ENCODE assay signal across 12 cellular contexts in the genomic region with DNA sequence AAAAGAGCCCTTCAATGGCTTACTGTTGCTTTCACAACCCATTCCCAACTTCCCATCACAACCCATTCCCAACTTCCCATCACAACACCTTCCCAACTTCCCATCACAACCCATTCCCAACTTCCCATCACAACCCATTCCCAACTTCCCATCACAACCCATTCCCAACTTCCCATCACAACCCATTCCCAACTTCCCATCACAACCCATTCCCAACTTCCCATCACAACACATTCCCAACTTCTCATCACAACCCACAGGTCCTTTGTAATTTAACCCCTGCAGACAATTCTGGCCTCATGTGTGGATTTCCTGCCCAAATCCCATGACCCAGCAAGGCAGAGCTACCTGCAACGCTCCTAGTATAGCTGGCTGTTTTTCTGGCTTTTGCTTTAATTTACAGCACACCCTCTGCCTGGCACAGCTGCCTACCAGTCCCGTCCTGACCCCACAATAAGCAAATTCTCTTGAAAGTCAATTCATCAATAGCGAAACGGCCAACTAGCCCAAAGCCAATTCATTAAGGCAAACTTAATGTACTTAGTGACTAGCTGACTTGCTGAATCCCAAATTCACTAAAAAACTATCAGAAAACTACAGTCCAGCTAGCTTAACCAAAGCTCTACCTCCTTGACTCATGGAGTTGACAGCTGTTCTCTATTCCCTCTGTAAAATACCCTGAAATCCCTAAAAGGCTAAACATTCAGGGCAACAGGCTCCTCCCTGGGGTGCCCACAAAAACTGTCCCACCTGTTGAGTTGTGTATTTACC.
DNase-seq lines count a peak whose midpoint lies in the region; ATAC-seq, FAIRE-seq and TF ChIP-seq lines count a peak whose summit lies in the region.
"Had no signal": no experiment of that assay in that cellular context is flagged by ENCODE, and none has a peak within 500 bp of the region (broad histone marks: within the 10 kb centered on the region; RNA-seq: fewer than 3 reads in every experiment).

No MANE protein-coding gene starts in this region.

- H2AFZ ChIP-seq in GM12878 (ENCODE audit: control insufficient read depth, low read depth, low read length): no peak overlapping the region
- H2AFZ ChIP-seq: PC-9 had no signal

- H3K27ac ChIP-seq in GM12878 (ENCODE audit: control insufficient read depth, insufficient read depth): no peak overlapping the region
- H3K27ac ChIP-seq: PC-9, psoas muscle had no signal

- 35% methylated on average over 4 of the region's 4 CpGs for WGBS in GM12878 (ENCODE audit: insufficient coverage, insufficient replicate concordance, low lambda C conversion rate, missing lambda C conversion rate)

- H3K9me3 Mint-ChIP-seq in IgD-negative memory B cell: no peaks in the 10 kb centered on the region
- H3K9me3 Mint-ChIP-seq in neural crest cell: peaks cover 7% of the 10 kb centered on the region

- in situ Hi-C loops in GM12878 (cut with MboI): no loop called here

- DNase-seq in GM12864 (ENCODE audit: low read depth) (peak; percentile 10), GM12878 (ENCODE audit: low read depth, low spot score) (no peak), neural crest cell (ENCODE audit: low read depth, low spot score) (no peak), posterior vena cava (ENCODE audit: low spot score) (no peak), glomerular visceral epithelial cell (ENCODE audit: extremely low spot score) (no peak)
- DNase-seq: left cardiac atrium, NCI-H187, PC-9, psoas muscle had no signal

- no TSS peak for BruUV-seq in GM12878 (replicated peaks; lab: Mats Ljungman, UMichigan)

- TF ChIP-seq EP300 in GM12878 (IDR thresholded peaks at IDR 0.05; ENCODE audit: borderline replicate concordance in 1 of 2, control insufficient read depth in 1 of 2, low read depth in 2 of 2, low read length in 2 of 2): no peak

- H3K9me3 ChIP-seq in GM12878 (replicated peaks; ENCODE audit: control insufficient read depth, insufficient read depth, low read length): no peaks in the 10 kb centered on the region
- H3K9me3 ChIP-seq: psoas muscle had no signal

- no peaks in the 10 kb centered on the region for H4K20me1 ChIP-seq in GM12878 (ENCODE audit: control insufficient read depth, insufficient read depth)

- H3K27me3 Mint-ChIP-seq in IgD-negative memory B cell: no peaks in the 10 kb centered on the region
- H3K27me3 Mint-ChIP-seq in neural crest cell (ENCODE audit: low read depth): no peaks in the 10 kb centered on the region

- intact Hi-C loops in GM12878 (cut with micrococcal nuclease; ENCODE audit: unreplicated experiment) (no loop called here), posterior vena cava (cut with DNase I) (no loop called here)

- no peaks in the 10 kb centered on the region for H3K79me2 ChIP-seq in GM12878 (ENCODE audit: control insufficient read depth, insufficient read depth, low read length)

- TF ChIP-seq POLR2A in GM12878 (IDR thresholded peaks at IDR 0.05; ENCODE audit: low read depth, low read length): no peak

- SMC1A ChIA-PET in GM12878 (lab: Charles Lee; ENCODE audit: uncharacterized antibody, unreplicated experiment): no interaction called here

- no peak overlapping the region for H3K4me2 ChIP-seq in GM12878 (ENCODE audit: control insufficient read depth, insufficient read depth)
- H3K4me2 ChIP-seq: PC-9 had no signal

- no peak overlapping the region for H3K4me3 ChIP-seq in GM12864 (ENCODE audit: low read depth, low read length)
- no peak overlapping the region for H3K4me3 ChIP-seq in GM12878
- H3K4me3 ChIP-seq: PC-9, psoas muscle had no signal

- H3K4me1 ChIP-seq in GM12878 (ENCODE audit: control insufficient read depth, insufficient read depth, low read length): no peaks in the 10 kb centered on the region
- H3K4me1 ChIP-seq: psoas muscle had no signal

- RAD21 ChIA-PET in GM12878 (lab: Charles Lee; ENCODE audit: unreplicated experiment): interaction anchor here (0.8 kb wide), 1 partner anchor 62 kb away, joined by 3 read pairs; no protein-coding TSS in a partner anchor

- ATAC-seq in GM12878: no peak; the same call in 2 of the 3 replicates
- ATAC-seq in HG03196 (IDR thresholded peaks at IDR 0.05; ENCODE audit: unreplicated experiment): no peak
- ATAC-seq in HG03280 (IDR thresholded peaks at IDR 0.05; ENCODE audit: unreplicated experiment): no peak
- ATAC-seq: left cardiac atrium, psoas muscle had no signal

- no peaks in the 10 kb centered on the region for H3K36me3 Mint-ChIP-seq in IgD-negative memory B cell
- peaks cover 29% of the 10 kb centered on the region for H3K36me3 Mint-ChIP-seq in neural crest cell (ENCODE audit: low read depth)

- H3K36me3 ChIP-seq in GM12878 (ENCODE audit: control insufficient read depth in 2 of 2, insufficient read depth in 2 of 2, low read length in 1 of 2): no peaks in the 10 kb centered on the region

- H3K9ac ChIP-seq in GM12878 (ENCODE audit: control insufficient read depth, insufficient read depth, low read length): no peak overlapping the region

- no peak for FAIRE-seq in GM12878 (lab: Jason Lieb, UNC)

- peak overlapping the region; percentile 8 to 99 (median 78) for H3K27ac Mint-ChIP-seq in IgD-negative memory B cell
- H3K27ac Mint-ChIP-seq in neural crest cell (ENCODE audit: unreplicated experiment): no peak overlapping the region

- CTCF ChIA-PET in GM12878 (lab: Yijun Ruan, JAX): no interaction called here

- H3K27me3 ChIP-seq in GM12878 (replicated peaks in 1 of 2; ENCODE audit: control insufficient read depth in 2 of 2, insufficient read depth in 2 of 2, low read length in 1 of 2): no peaks in the 10 kb centered on the region

- POLR2A ChIA-PET in GM12878 (lab: Charles Lee): no interaction called here

- TF ChIP-seq CTCF in GM12864 (IDR thresholded peaks at IDR 0.05; ENCODE audit: low read depth, low read length, missing control alignments): no peak
- no peak for TF ChIP-seq CTCF in GM12878 (IDR thresholded peaks at IDR 0.05 in 2 of 3, conservative IDR thresholded peaks at IDR 0.05 in 1 of 3; ENCODE audit: control insufficient read depth in 2 of 3, extremely low read depth in 1 of 3, insufficient read depth in 1 of 3, low read depth in 3 of 3, low read length in 3 of 3)
- no peak for TF ChIP-seq CTCF in neural crest cell (conservative IDR thresholded peaks at IDR 0.05)

- H3K4me1 Mint-ChIP-seq in IgD-negative memory B cell: peaks cover 0 to 5% (median 3%) of the 10 kb centered on the region in 3 donors
- H3K4me1 Mint-ChIP-seq in neural crest cell: peaks cover 22% of the 10 kb centered on the region

- no peak for TF ChIP-seq RAD21 in GM12878 (IDR thresholded peaks at IDR 0.05; ENCODE audit: insufficient read depth, low read depth, low read length)

- H3K4me3 Mint-ChIP-seq in IgD-negative memory B cell: peak overlapping the region in 3 of 4 donors; percentile 1 to 87 (median 23)
- H3K4me3 Mint-ChIP-seq in neural crest cell: peak overlapping the region; percentile 65

TF ChIP-seq in GM12878, 131 proteins besides CTCF, POLR2A, EP300 and RAD21:
- TF ChIP-seq RUNX3 (IDR thresholded peaks at IDR 0.05; ENCODE audit: low read length) (no peak), EED (IDR thresholded peaks at IDR 0.05; ENCODE audit: low read depth) (peak; percentile 61; the same call in 1 of the 2 replicates)
